Comparison of ENCODE assay signal across 1 cellular context in the genomic region with DNA sequence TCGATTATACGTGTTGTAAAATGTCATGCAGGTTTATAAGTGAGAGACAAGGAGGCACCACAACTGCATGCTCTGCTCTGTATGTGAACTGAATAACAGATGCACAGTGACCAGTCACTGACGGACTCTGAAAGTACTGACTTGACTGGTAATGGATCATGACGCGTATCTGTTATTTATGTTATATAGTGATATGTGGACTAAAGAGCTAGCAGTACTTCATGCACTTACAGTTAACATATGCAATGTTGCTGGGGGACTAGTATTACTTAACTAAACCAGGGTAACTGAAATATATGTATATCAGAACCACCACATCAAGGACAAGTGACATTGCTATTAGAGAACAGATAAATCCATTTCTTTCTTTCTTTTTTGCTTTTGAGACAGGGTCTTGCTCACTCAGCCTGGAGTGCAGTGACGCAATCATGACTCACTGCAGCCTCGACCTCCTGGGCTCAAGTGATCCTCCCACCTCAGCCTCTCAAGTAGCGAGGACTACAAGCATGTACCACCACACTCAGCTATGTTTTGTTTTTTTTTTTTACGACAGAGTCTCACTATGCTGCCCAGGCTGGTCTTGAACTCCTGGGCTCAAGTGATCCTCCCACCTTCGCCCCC.
A peak's percentile ranks its signal among the peaks of the same experiment; 100 is the strongest.
TF ChIP-seq lines count a peak whose summit lies in the region.

No MANE protein-coding gene starts in this region.

TF ChIP-seq in A549, 52 proteins besides CTCF, POLR2A, EP300 and RAD21 (continued from another document):
- TF ChIP-seq, protein P1, sequence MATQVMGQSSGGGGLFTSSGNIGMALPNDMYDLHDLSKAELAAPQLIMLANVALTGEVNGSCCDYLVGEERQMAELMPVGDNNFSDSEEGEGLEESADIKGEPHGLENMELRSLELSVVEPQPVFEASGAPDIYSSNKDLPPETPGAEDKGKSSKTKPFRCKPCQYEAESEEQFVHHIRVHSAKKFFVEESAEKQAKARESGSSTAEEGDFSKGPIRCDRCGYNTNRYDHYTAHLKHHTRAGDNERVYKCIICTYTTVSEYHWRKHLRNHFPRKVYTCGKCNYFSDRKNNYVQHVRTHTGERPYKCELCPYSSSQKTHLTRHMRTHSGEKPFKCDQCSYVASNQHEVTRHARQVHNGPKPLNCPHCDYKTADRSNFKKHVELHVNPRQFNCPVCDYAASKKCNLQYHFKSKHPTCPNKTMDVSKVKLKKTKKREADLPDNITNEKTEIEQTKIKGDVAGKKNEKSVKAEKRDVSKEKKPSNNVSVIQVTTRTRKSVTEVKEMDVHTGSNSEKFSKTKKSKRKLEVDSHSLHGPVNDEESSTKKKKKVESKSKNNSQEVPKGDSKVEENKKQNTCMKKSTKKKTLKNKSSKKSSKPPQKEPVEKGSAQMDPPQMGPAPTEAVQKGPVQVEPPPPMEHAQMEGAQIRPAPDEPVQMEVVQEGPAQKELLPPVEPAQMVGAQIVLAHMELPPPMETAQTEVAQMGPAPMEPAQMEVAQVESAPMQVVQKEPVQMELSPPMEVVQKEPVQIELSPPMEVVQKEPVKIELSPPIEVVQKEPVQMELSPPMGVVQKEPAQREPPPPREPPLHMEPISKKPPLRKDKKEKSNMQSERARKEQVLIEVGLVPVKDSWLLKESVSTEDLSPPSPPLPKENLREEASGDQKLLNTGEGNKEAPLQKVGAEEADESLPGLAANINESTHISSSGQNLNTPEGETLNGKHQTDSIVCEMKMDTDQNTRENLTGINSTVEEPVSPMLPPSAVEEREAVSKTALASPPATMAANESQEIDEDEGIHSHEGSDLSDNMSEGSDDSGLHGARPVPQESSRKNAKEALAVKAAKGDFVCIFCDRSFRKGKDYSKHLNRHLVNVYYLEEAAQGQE (IDR thresholded peaks at IDR 0.05): no peak
- peak in 1 of 2 experiments; percentile 74; a peak in 2 of 4 replicates for TF ChIP-seq CEBPB (IDR thresholded peaks at IDR 0.05)
- TF ChIP-seq, protein P2, sequence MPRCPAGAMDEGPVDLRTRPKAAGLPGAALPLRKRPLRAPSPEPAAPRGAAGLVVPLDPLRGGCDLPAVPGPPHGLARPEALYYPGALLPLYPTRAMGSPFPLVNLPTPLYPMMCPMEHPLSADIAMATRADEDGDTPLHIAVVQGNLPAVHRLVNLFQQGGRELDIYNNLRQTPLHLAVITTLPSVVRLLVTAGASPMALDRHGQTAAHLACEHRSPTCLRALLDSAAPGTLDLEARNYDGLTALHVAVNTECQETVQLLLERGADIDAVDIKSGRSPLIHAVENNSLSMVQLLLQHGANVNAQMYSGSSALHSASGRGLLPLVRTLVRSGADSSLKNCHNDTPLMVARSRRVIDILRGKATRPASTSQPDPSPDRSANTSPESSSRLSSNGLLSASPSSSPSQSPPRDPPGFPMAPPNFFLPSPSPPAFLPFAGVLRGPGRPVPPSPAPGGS (IDR thresholded peaks at IDR 0.05): no peak
